Comparison of ENCODE assay signal across 23 cellular contexts in genomic region chr2:134417968-134418557, GRCh38.
"Had no signal": no experiment of that assay in that cellular context is flagged by ENCODE, and none has a peak within 500 bp of the region (broad histone marks: within the 10 kb centered on the region; RNA-seq: fewer than 3 reads in every experiment).

No MANE protein-coding gene starts in this region.

- H3K4me3 ChIP-seq: dorsolateral prefrontal cortex, gastrocnemius medialis, pancreas, testis, tibial artery had no signal

- FAIRE-seq: colon, keratinocyte, pancreas had no signal

- H3K27me3 ChIP-seq: dorsolateral prefrontal cortex, gastrocnemius medialis, pancreas, testis, tibial artery had no signal

- ATAC-seq: esophagus mucosa; gastrocnemius medialis; naive thymus-derived CD8-positive, alpha-beta T cell; pancreas; sciatic nerve; stimulated activated effector memory CD8-positive, alpha-beta T cell treated with anti-CD3 and anti-CD28 coated beads, Interleukin-12 subunit alpha, Interleukin-12 subunit beta, amount 100 ng/mL, for 72 hours; stimulated activated naive CD8-positive, alpha-beta T cell treated with anti-CD3 and anti-CD28 coated beads, Interleukin-15, Interleukin-2, amounts not matched to agents 100 U/mL and 50 U/mL, for 24 hours had no signal

- H3K36me3 ChIP-seq: gastrocnemius medialis had no signal

- H3K4me1 ChIP-seq: testis had no signal

- DNase-seq: dorsolateral prefrontal cortex; effector CD4-positive, alpha-beta T cell; foreskin fibroblast; gastrocnemius medialis; head of caudate nucleus; mesendoderm; midbrain; naive thymus-derived CD8-positive, alpha-beta T cell; nephron progenitor cell; occipital lobe; pancreas; stimulated activated CD4-positive, alpha-beta T cell treated with anti-CD3 and anti-CD28 coated beads, Interleukin-2, amount 100 ng/mL, for 24 hours; stimulated activated CD4-positive, alpha-beta T cell treated with anti-CD3 and anti-CD28 coated beads, Interleukin-4, amount 100 ng/mL, for 24 hours; stimulated activated naive CD8-positive, alpha-beta T cell treated with anti-CD3 and anti-CD28 coated beads, Interleukin-15, Interleukin-2, amounts not matched to agents 100 U/mL and 50 U/mL, for 24 hours; substantia nigra; testis; tibial artery had no signal

- H3K9me3 ChIP-seq: gastrocnemius medialis, pancreas, testis, tibial artery had no signal

- H3K27ac ChIP-seq: epithelial cell of prostate, gastrocnemius medialis, pancreas, testis, tibial artery had no signal
